ENCODE assay signal across 10 cellular contexts in genomic region chr11:18618341-18619025, GRCh38. TPM values are rescaled to one million over a fixed set of nuclear protein-coding genes. Genes with fewer than 3 reads are reported as not detected.
DNase-seq lines count a peak whose midpoint lies in the region; ATAC-seq and TF ChIP-seq lines count a peak whose summit lies in the region.
"Had no signal": no experiment of that assay in that cellular context is flagged by ENCODE, and none has a peak within 500 bp of the region (broad histone marks: within the 10 kb centered on the region; RNA-seq: fewer than 3 reads in every experiment).

No MANE protein-coding gene starts in this region.

- H3K27me3 ChIP-seq in rectal smooth muscle tissue (ENCODE audit: control insufficient read depth, insufficient read depth, low read length): no peaks in the 10 kb centered on the region

- peak overlapping the region; percentile 33 for H3K4me3 Mint-ChIP-seq in activated CD8-positive, alpha-beta T cell treated with anti-CD3 and anti-CD28 coated beads for 36 hours

- H3K9ac ChIP-seq in rectal smooth muscle tissue (ENCODE audit: low read length): no peak overlapping the region

- peaks cover 53% of the 10 kb centered on the region for H3K4me1 Mint-ChIP-seq in activated CD8-positive, alpha-beta T cell treated with anti-CD3 and anti-CD28 coated beads for 36 hours (ENCODE audit: low read depth)

- POLR2A ChIA-PET in HEK293 (lab: Yijun Ruan, JAX): interaction anchor here (0.6 kb wide), 1 partner anchor 15 kb away, joined by 4 read pairs; no protein-coding TSS in a partner anchor
- POLR2A ChIA-PET in activated CD8-positive, alpha-beta T cell treated with anti-CD3 and anti-CD28 coated beads for 36 hours (lab: Charles Lee): interaction anchor here (0.8 to 3.5 kb wide), 6 partner anchors 11 to 918 kb away, joined by 3 to 19 read pairs (median 6); partner anchors contain the start of genes SPTY2D1 and TSG101

- DNase-seq in activated CD8-positive, alpha-beta T cell treated with anti-CD3 and anti-CD28 coated beads for 36 hours: no peak
- DNase-seq in fibroblast of peridontal ligament (ENCODE audit: extremely low read depth) (peak; percentile 78), DMS 273 (lab: John Stamatoyannopoulos, UW; ENCODE audit: unreplicated experiment) (no peak), T1000 (lab: John Stamatoyannopoulos, UW) (no peak)
- no peak for DNase-seq in activated CD4-positive, CD25-positive, alpha-beta regulatory T cell (lab: John Stamatoyannopoulos, UW)
- DNase-seq: NCI-H1048; stimulated activated CD4-positive, alpha-beta T cell treated with anti-CD3 and anti-CD28 coated beads, Interleukin-2, amount 100 ng/mL, for 48 hours had no signal

- H3K9me3 Mint-ChIP-seq in activated CD8-positive, alpha-beta T cell treated with anti-CD3 and anti-CD28 coated beads for 36 hours: no peaks in the 10 kb centered on the region

- no peaks in the 10 kb centered on the region for H3K27me3 Mint-ChIP-seq in activated CD8-positive, alpha-beta T cell treated with anti-CD3 and anti-CD28 coated beads for 36 hours

- ATAC-seq in activated CD8-positive, alpha-beta T cell treated with anti-CD3 and anti-CD28 coated beads for 36 hours: no peak
- no peak for ATAC-seq in HG02938 (IDR thresholded peaks at IDR 0.05; ENCODE audit: unreplicated experiment)

- H3K4me3 ChIP-seq in HEK293 (ENCODE audit: low read depth, low read length) (no peak overlapping the region), rectal smooth muscle tissue (ENCODE audit: low read length) (no peak overlapping the region)

- H3K36me3 Mint-ChIP-seq in activated CD8-positive, alpha-beta T cell treated with anti-CD3 and anti-CD28 coated beads for 36 hours (ENCODE audit: low read depth): peaks cover 20% of the 10 kb centered on the region

- peak overlapping the region; percentile 47 for H3K27ac Mint-ChIP-seq in activated CD8-positive, alpha-beta T cell treated with anti-CD3 and anti-CD28 coated beads for 36 hours

- intact Hi-C loops in activated CD8-positive, alpha-beta T cell treated with anti-CD3 and anti-CD28 coated beads for 36 hours (cut with micrococcal nuclease): loop anchor here (2.0 kb wide), 1 partner anchor 30 kb away; the partner anchor contains the start of gene UEVLD

- CTCF ChIA-PET in HEK293 (lab: Yijun Ruan, JAX): interaction anchor here (1.4 kb wide), 1 partner anchor 8 kb away, joined by 3 read pairs; no protein-coding TSS in a partner anchor
- CTCF ChIA-PET in activated CD8-positive, alpha-beta T cell treated with anti-CD3 and anti-CD28 coated beads for 36 hours (lab: Charles Lee): interaction anchor here (0.7 to 2.8 kb wide), 8 partner anchors 10 to 1389 kb away, joined by 3 to 7 read pairs (median 4); no protein-coding TSS in a partner anchor

- H3K27ac ChIP-seq in HEK293 (ENCODE audit: extremely low read depth, low read depth, low read length): no peak overlapping the region
- H3K27ac ChIP-seq in rectal smooth muscle tissue (ENCODE audit: low read depth, low read length): peak overlapping the region; percentile 50

- H3K36me3 ChIP-seq in HEK293 (ENCODE audit: control insufficient read depth in 2 of 2, insufficient read depth in 1 of 2, low read length in 2 of 2): peaks cover 0 to 27% of the 10 kb centered on the region in 2 experiments; a peak in 1 of 3 replicates
- H3K36me3 ChIP-seq in rectal smooth muscle tissue (ENCODE audit: control insufficient read depth, insufficient read depth, low read length): peaks cover 15% of the 10 kb centered on the region

- no peaks in the 10 kb centered on the region for H3K9me3 ChIP-seq in HEK293 (ENCODE audit: control insufficient read depth, insufficient read depth, low read depth, low read length)

- no peak for TF ChIP-seq CTCF in HEK293 (tag by site-specific recombination; IDR thresholded peaks at IDR 0.05)
- no peak for TF ChIP-seq CTCF in activated CD8-positive, alpha-beta T cell treated with anti-CD3 and anti-CD28 coated beads for 36 hours (IDR thresholded peaks at IDR 0.05)

- H3K4me1 ChIP-seq in HEK293 (ENCODE audit: control insufficient read depth, insufficient read depth, low read length) (no peaks in the 10 kb centered on the region), rectal smooth muscle tissue (ENCODE audit: control insufficient read depth, insufficient read depth, low read length) (peaks cover 7% of the 10 kb centered on the region)

TF ChIP-seq in HEK293, 187 proteins besides CTCF, POLR2A, EP300 and RAD21:
- TF ChIP-seq ZNF280D (tag by site-specific recombination; IDR thresholded peaks at IDR 0.05) (no peak), SCRT2 (tag by site-specific recombination; IDR thresholded peaks at IDR 0.05) (peak; percentile 51; the same call in 1 of the 2 replicates)

RNA-seq across cellular contexts. Expression of gene SPTY2D1, which starts 15.7 kb away (rescaled TPM):
- 10 to 100 TPM; 21.3 TPM for total RNA-seq in activated CD8-positive, alpha-beta T cell treated with anti-CD3 and anti-CD28 coated beads for 36 hours

RNA-seq across cellular contexts. Expression of gene MISFA, which starts 18.9 kb away (rescaled TPM):
- total RNA-seq in activated CD8-positive, alpha-beta T cell treated with anti-CD3 and anti-CD28 coated beads for 36 hours: 1 to 10 TPM in 1 of 2 experiments, under 1 TPM in 1; 0.67 to 1.1 TPM

RNA-seq across cellular contexts. Expression of gene UEVLD, which starts 29.9 kb away (rescaled TPM):
- 10 to 100 TPM; 13.9 to 22.8 TPM for total RNA-seq in activated CD8-positive, alpha-beta T cell treated with anti-CD3 and anti-CD28 coated beads for 36 hours
